Comparison of ENCODE assay signal across 6 cellular contexts in the genomic region with DNA sequence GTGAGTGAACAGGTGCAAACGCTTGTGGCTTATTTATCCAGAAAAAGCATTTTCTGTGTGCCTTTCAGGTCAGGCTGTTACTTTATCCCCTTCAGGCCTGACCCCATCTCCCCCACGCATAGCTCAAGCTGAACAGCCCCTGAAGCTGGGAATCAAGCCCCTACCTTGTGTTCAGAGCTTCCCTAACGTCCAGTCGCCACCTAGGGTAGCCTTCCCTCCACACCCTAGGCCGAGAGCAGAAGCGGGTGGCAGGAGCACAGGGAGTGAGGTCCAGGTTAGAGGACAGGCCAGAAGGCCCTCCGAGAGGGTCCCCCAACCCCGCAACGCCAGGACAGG. TPM values are rescaled to one million over a fixed set of nuclear protein-coding genes. Genes with fewer than 3 reads are reported as not detected.
DNase-seq lines count a peak whose midpoint lies in the region; FAIRE-seq and TF ChIP-seq lines count a peak whose summit lies in the region.

No MANE protein-coding gene starts in this region.

- DNase-seq in bronchial epithelial cell (ENCODE audit: low read depth) = no peak
- no peak for DNase-seq in neuronal stem cell (ENCODE audit: low spot score)
- no peak for DNase-seq in A172 (ENCODE audit: low spot score)
- no peak for DNase-seq in amygdala (lab: John Stamatoyannopoulos, UW)
- no peak for DNase-seq in inferior parietal cortex (ENCODE audit: extremely low spot score)

- no peak overlapping the region for H4K91ac ChIP-seq in neuronal stem cell (ENCODE audit: low read depth, low read length, poor library complexity)

- H3K36me3 ChIP-seq in HEK293 (ENCODE audit: control insufficient read depth in 2 of 2, insufficient read depth in 1 of 2, low read length in 2 of 2) = peaks cover 9 to 17% of the 10 kb centered on the region in 2 experiments; a peak in 2 of 3 replicates
- peaks cover 1% of the 10 kb centered on the region for H3K36me3 ChIP-seq in bronchial epithelial cell (ENCODE audit: control insufficient read depth, insufficient read depth, low read length)
- peaks cover 2 to 34% of the 10 kb centered on the region in 2 donors for H3K36me3 ChIP-seq in neuronal stem cell (replicated peaks in 1 of 2; ENCODE audit: control insufficient read depth in 2 of 2, insufficient read depth in 2 of 2, low read length in 2 of 2)

- H4K8ac ChIP-seq in neuronal stem cell (ENCODE audit: low read depth, low read length) = no peak overlapping the region

- peak overlapping the region; percentile 70 for H2AFZ ChIP-seq in neuronal stem cell (ENCODE audit: low read length)

- TF ChIP-seq CTCF in HEK293 (tag by site-specific recombination; IDR thresholded peaks at IDR 0.05) (no peak), bronchial epithelial cell (IDR thresholded peaks at IDR 0.05; ENCODE audit: insufficient read depth, low read length, severe bottlenecking) (no peak)

- H3K9me3 ChIP-seq in HEK293 (ENCODE audit: control insufficient read depth, insufficient read depth, low read depth, low read length) (no peaks in the 10 kb centered on the region), neuronal stem cell (replicated peaks in 1 of 2; ENCODE audit: control insufficient read depth in 2 of 2, insufficient read depth in 1 of 2, low read depth in 1 of 2, low read length in 2 of 2) (no peaks in the 10 kb centered on the region)

- H3K14ac ChIP-seq in neuronal stem cell (ENCODE audit: low read length) = peak overlapping the region; percentile 33

- no peak overlapping the region for H3K27ac ChIP-seq in HEK293 (ENCODE audit: extremely low read depth, low read depth, low read length)
- H3K27ac ChIP-seq in neuronal stem cell (replicated peaks; ENCODE audit: low read length) = no peak overlapping the region

- H3K23ac ChIP-seq in neuronal stem cell (ENCODE audit: low read depth, low read length, poor library complexity) = peak overlapping the region; percentile 75

- H3K4me3 ChIP-seq in HEK293 (ENCODE audit: low read depth, low read length) (peak overlapping the region; percentile 34), bronchial epithelial cell (ENCODE audit: low read depth, low read length) (peak overlapping the region; percentile 47), neuronal stem cell (ENCODE audit: low read length in 2 of 2) (peak overlapping the region; percentile 12 to 74)

- peak overlapping the region; percentile 76 for H2BK15ac ChIP-seq in neuronal stem cell (ENCODE audit: low read length)

- CTCF ChIA-PET in HEK293 (lab: Yijun Ruan, JAX) = interaction anchor here (0.6 to 1.5 kb wide), 11 partner anchors 11 to 1089 kb away, joined by 3 to 21 read pairs (median 3); no protein-coding TSS in a partner anchor

- no peak for FAIRE-seq in bronchial epithelial cell (lab: Jason Lieb, UNC)

- H3K4me2 ChIP-seq in neuronal stem cell (ENCODE audit: insufficient read depth, low read length, poor library complexity, severe bottlenecking) = peak overlapping the region; percentile 79

- H3K4ac ChIP-seq in neuronal stem cell (ENCODE audit: low read length) = peak overlapping the region; percentile 58

- peak overlapping the region; percentile 98 for H3K18ac ChIP-seq in neuronal stem cell (ENCODE audit: low read length)

- H3K4me1 ChIP-seq in HEK293 (ENCODE audit: control insufficient read depth, insufficient read depth, low read length) (no peaks in the 10 kb centered on the region), neuronal stem cell (ENCODE audit: control insufficient read depth in 2 of 2, insufficient read depth in 1 of 2, low read depth in 1 of 2, low read length in 2 of 2) (peaks cover 2 to 18% of the 10 kb centered on the region in 2 donors)

- whole genome bisulfite sequencing in neuronal stem cell (ENCODE audit: extremely low coverage in 2 of 2, insufficient read length in 2 of 2, insufficient replicate concordance in 1 of 2), 2 donors = no CpG with 5 or more reads among the region's 9 CpGs

- H2BK12ac ChIP-seq in neuronal stem cell (ENCODE audit: low read length) = peak overlapping the region; percentile 25

- H2AK5ac ChIP-seq in neuronal stem cell (ENCODE audit: low read depth, low read length) = peak overlapping the region; percentile 82

- H2BK120ac ChIP-seq in neuronal stem cell (ENCODE audit: low read depth, low read length) = no peak overlapping the region

- H2BK5ac ChIP-seq in neuronal stem cell (ENCODE audit: low read length) = no peak overlapping the region

- H3K9ac ChIP-seq in neuronal stem cell (ENCODE audit: low read depth, low read length, poor library complexity) = peak overlapping the region; percentile 79

- peaks cover 3% of the 10 kb centered on the region for H3K79me1 ChIP-seq in neuronal stem cell (ENCODE audit: low read depth, low read length)

- H3K27me3 ChIP-seq in bronchial epithelial cell (ENCODE audit: control insufficient read depth, insufficient read depth, low read length) (no peaks in the 10 kb centered on the region), neuronal stem cell (ENCODE audit: control insufficient read depth in 3 of 3, insufficient read depth in 3 of 3, low read depth in 1 of 3, low read length in 3 of 3) (peaks cover 0 to 5% (median 0%) of the 10 kb centered on the region in 3 experiments)

- POLR2A ChIA-PET in HEK293 (lab: Yijun Ruan, JAX) = interaction anchor here (1.2 kb wide), 1 partner anchor 16 kb away, joined by 3 read pairs; no protein-coding TSS in a partner anchor

TF ChIP-seq in HEK293, 187 proteins besides CTCF, POLR2A, EP300 and RAD21:
- no peak for TF ChIP-seq ZNF785 (tag by site-specific recombination; IDR thresholded peaks at IDR 0.05)

RNA-seq across cellular contexts. Expression of a gene that starts 0.5 kb away (rescaled TPM):
- total RNA-seq in bronchial epithelial cell = 0.26 and 0.51 TPM in 2 replicates
- 8.9 TPM for polyA plus RNA-seq in neuronal stem cell (2013, experiment 1 of 2)
- 9.1 TPM for polyA plus RNA-seq in neuronal stem cell (2013, experiment 2 of 2)
- 0.05 TPM in 1 of 2 replicates, not detected in the other for total RNA-seq in A172 (2014; rRNA removed; shearing (Covaris generic))

RNA-seq across cellular contexts. Expression of a gene that starts 18.5 kb away (rescaled TPM):
- total RNA-seq in bronchial epithelial cell = 47.7 and 73.5 TPM in 2 replicates
- 72.6 TPM for polyA plus RNA-seq in neuronal stem cell (2013, experiment 1 of 2)
- polyA plus RNA-seq in neuronal stem cell (2013, experiment 2 of 2) = 69.4 TPM
- 92.5 and 118 TPM in 2 replicates for total RNA-seq in A172 (2014; rRNA removed; shearing (Covaris generic))

RNA-seq across cellular contexts. Expression of a gene that starts 18.5 kb away (rescaled TPM):
- 7.9 and 14.7 TPM in 2 replicates for total RNA-seq in bronchial epithelial cell
- polyA plus RNA-seq in neuronal stem cell (2013, experiment 1 of 2) = 7.5 TPM
- polyA plus RNA-seq in neuronal stem cell (2013, experiment 2 of 2) = 7.0 TPM
- total RNA-seq in A172 (2014; rRNA removed; shearing (Covaris generic)) = 6.4 and 25.1 TPM in 2 replicates

RNA-seq across cellular contexts. Expression of a gene that starts 30.8 kb away (rescaled TPM):
- total RNA-seq in bronchial epithelial cell = 30.0 and 36.5 TPM in 2 replicates
- 75.1 TPM for polyA plus RNA-seq in neuronal stem cell (2013, experiment 1 of 2)
- polyA plus RNA-seq in neuronal stem cell (2013, experiment 2 of 2) = 76.2 TPM
- 66.5 and 76.9 TPM in 2 replicates for total RNA-seq in A172 (2014; rRNA removed; shearing (Covaris generic))

RNA-seq across cellular contexts. Expression of a gene that starts 56.0 kb away (rescaled TPM):
- 12.1 and 15.1 TPM in 2 replicates for total RNA-seq in bronchial epithelial cell
- 9.2 TPM for polyA plus RNA-seq in neuronal stem cell (2013, experiment 1 of 2)
- 8.8 TPM for polyA plus RNA-seq in neuronal stem cell (2013, experiment 2 of 2)
- 42.4 and 50.0 TPM in 2 replicates for total RNA-seq in A172 (2014; rRNA removed; shearing (Covaris generic))
